In the genomic region with DNA sequence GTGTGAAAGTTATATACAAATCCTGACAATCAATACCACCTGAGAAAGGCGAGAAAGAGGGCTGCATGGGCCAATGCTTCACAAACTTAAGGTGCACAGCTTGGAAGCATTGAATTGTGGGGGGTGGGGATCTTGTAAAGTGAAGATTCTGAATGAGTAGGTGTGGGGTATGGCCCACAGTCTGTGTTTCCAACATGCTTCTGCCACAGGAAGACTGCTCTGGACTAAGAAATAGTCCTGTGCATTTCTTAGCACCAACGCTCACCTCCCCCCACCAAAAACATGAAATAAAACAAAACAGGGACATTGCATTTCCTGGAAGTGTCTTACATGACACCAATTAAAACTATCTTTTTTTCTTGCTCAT, we compare ENCODE assay signal across 22 cellular contexts. TPM values are rescaled to one million over a fixed set of nuclear protein-coding genes. Genes with fewer than 3 reads are reported as not detected.
DNase-seq lines count a peak whose midpoint lies in the region; ATAC-seq, FAIRE-seq and TF ChIP-seq lines count a peak whose summit lies in the region.
"Had no signal": no experiment of that assay in that cellular context is flagged by ENCODE, and none has a peak within 500 bp of the region (broad histone marks: within the 10 kb centered on the region; RNA-seq: fewer than 3 reads in every experiment).

No MANE protein-coding gene starts in this region.

- H3K36me3 Mint-ChIP-seq in type B pancreatic cell = no peaks in the 10 kb centered on the region
- H3K36me3 Mint-ChIP-seq: CD8-positive, alpha-beta memory T cell; naive B cell had no signal

- no peaks in the 10 kb centered on the region for H3K36me3 ChIP-seq in HepG2 (replicated peaks in 1 of 2; ENCODE audit: control insufficient read depth in 1 of 2, insufficient read depth in 2 of 2, low read length in 2 of 2)
- H3K36me3 ChIP-seq in right lobe of liver = no peaks in the 10 kb centered on the region
- H3K36me3 ChIP-seq in PC-3 (ENCODE audit: low read depth, low read length) = no peaks in the 10 kb centered on the region
- no peaks in the 10 kb centered on the region for H3K36me3 ChIP-seq in mesenchymal stem cell (ENCODE audit: control insufficient read depth in 1 of 2, insufficient read depth in 2 of 2, low read depth in 1 of 2, low read length in 2 of 2)
- H3K36me3 ChIP-seq: ovary, stomach, transverse colon had no signal

- H3K9ac ChIP-seq in HepG2 (ENCODE audit: insufficient read depth, low read depth, low read length) (peak overlapping the region; percentile 82), PC-3 (ENCODE audit: low read length) (no peak overlapping the region), mesenchymal stem cell (ENCODE audit: low read length) (peak overlapping the region; percentile 88)

- peak overlapping the region in 1 of 2 experiments; percentile 95 for H3K18ac ChIP-seq in mesenchymal stem cell (ENCODE audit: low read depth in 1 of 2, low read length in 2 of 2)

- H3K23ac ChIP-seq in mesenchymal stem cell (ENCODE audit: low read length in 2 of 2) = no peak overlapping the region

- TF ChIP-seq EP300 in HepG2 (IDR thresholded peaks at IDR 0.05; ENCODE audit: low read depth in 2 of 2, low read length in 2 of 2) (no peak), HepG2 (CRISPR knock-in tag; IDR thresholded peaks at IDR 0.05; ENCODE audit: borderline replicate concordance) (no peak)

- intact Hi-C loops in HepG2 (cut with micrococcal nuclease; ENCODE audit: unreplicated experiment) = loop anchor here (1.0 to 5.0 kb wide), 8 partner anchors 10 to 317 kb away; a partner anchor contains a TSS
- intact Hi-C loops in right lobe of liver (cut with DNase I) = loop anchor here in 1 of 2 donors (10.0 kb wide), 1 partner anchor 184 kb away; no protein-coding TSS in a partner anchor
- intact Hi-C loops in PC-3 (cut with micrococcal nuclease) = loop anchor here (5.0 kb wide), 1 partner anchor 63 kb away; no protein-coding TSS in a partner anchor

- H3K4me3 Mint-ChIP-seq in type B pancreatic cell = no peak overlapping the region
- H3K4me3 Mint-ChIP-seq: activated naive CD8-positive, alpha-beta T cell treated with anti-CD3 and anti-CD28 coated beads, Interleukin-2, amount 50 U/mL, for 24 hours; activated T-cell treated with anti-CD3 and anti-CD28 coated beads, Interleukin-2, amount 50 U/mL, for 4 hours; central memory CD8-positive, alpha-beta T cell; naive B cell; T-helper 1 cell treated with Interleukin-12 subunit alpha and Interleukin-12 subunit beta and Interleukin-4 antibody, amounts not matched to agents 30 μg/mL and 1 μg/mL, for 36 hours had no signal

- CTCF ChIA-PET in HepG2 (lab: Yijun Ruan, JAX; ENCODE audit: low intra/inter-chr PET ratio, low total read pairs) (interaction anchor here (1.2 to 2.4 kb wide), 5 partner anchors 22 to 185 kb away, joined by 4 to 48 read pairs (median 7); a partner anchor contains a TSS), PC-3 (lab: Charles Lee) (no interaction called here)

- TF ChIP-seq CTCF in HepG2 (CRISPR knock-in tag; IDR thresholded peaks at IDR 0.05) (no peak), right lobe of liver (IDR thresholded peaks at IDR 0.05) (no peak), PC-3 (conservative IDR thresholded peaks at IDR 0.05; ENCODE audit: low read depth, low read length) (no peak), type B pancreatic cell (conservative IDR thresholded peaks at IDR 0.05) (no peak)

- ATAC-seq in HepG2 (peak; percentile 2), right lobe of liver (no peak), PC-3 (no peak)

- TF ChIP-seq POLR2A in HepG2 (IDR thresholded peaks at IDR 0.05; ENCODE audit: insufficient read depth in 1 of 2, low read depth in 2 of 2, low read length in 2 of 2) (no peak), right lobe of liver (IDR thresholded peaks at IDR 0.05) (no peak)

- no peaks in the 10 kb centered on the region for H3K79me2 ChIP-seq in HepG2 (ENCODE audit: insufficient read depth, low read length)
- H3K79me2 ChIP-seq in PC-3 (ENCODE audit: low read length) = no peaks in the 10 kb centered on the region

- H4K91ac ChIP-seq in mesenchymal stem cell (ENCODE audit: low read length) = peak overlapping the region; percentile 52

- H3K27me3 ChIP-seq in HepG2 (ENCODE audit: control insufficient read depth in 1 of 2, insufficient read depth in 2 of 2, low read length in 2 of 2) (no peaks in the 10 kb centered on the region), right lobe of liver (no peaks in the 10 kb centered on the region), PC-3 (ENCODE audit: low read length) (no peaks in the 10 kb centered on the region), mesenchymal stem cell (ENCODE audit: control insufficient read depth in 1 of 2, insufficient read depth in 1 of 2, low read length in 2 of 2) (no peaks in the 10 kb centered on the region)
- H3K27me3 ChIP-seq: ovary, stomach, transverse colon had no signal

- H2AFZ ChIP-seq in HepG2 (ENCODE audit: low read length) (no peak overlapping the region), PC-3 (ENCODE audit: low read length) (0 out of 2 replicates have a peak overlapping the region, but pooled peaks have one; percentile 19), mesenchymal stem cell (ENCODE audit: low read depth, low read length) (no peak overlapping the region)

- H4K8ac ChIP-seq in mesenchymal stem cell (ENCODE audit: low read length) = peak overlapping the region; percentile 91

- peaks cover 5% of the 10 kb centered on the region for H3K27me3 Mint-ChIP-seq in type B pancreatic cell
- H3K27me3 Mint-ChIP-seq: activated naive CD8-positive, alpha-beta T cell treated with anti-CD3 and anti-CD28 coated beads, Interleukin-2, amount 50 U/mL, for 24 hours; naive B cell had no signal

- peak overlapping the region; percentile 83 to 84 for H3K4ac ChIP-seq in mesenchymal stem cell (ENCODE audit: low read depth in 1 of 2, low read length in 2 of 2)

- H3K9me3 ChIP-seq in HepG2 (ENCODE audit: low read length) (no peaks in the 10 kb centered on the region), right lobe of liver (no peaks in the 10 kb centered on the region), PC-3 (ENCODE audit: low read length) (no peaks in the 10 kb centered on the region), mesenchymal stem cell (ENCODE audit: control insufficient read depth, low read length) (no peaks in the 10 kb centered on the region)
- H3K9me3 ChIP-seq: ovary, stomach, transverse colon had no signal

- H2BK120ac ChIP-seq in mesenchymal stem cell (ENCODE audit: low read depth, low read length) = peak overlapping the region; percentile 92

- peak overlapping the region; percentile 98 for H3K27ac ChIP-seq in HepG2 (ENCODE audit: extremely low read length, insufficient read depth, low read length)
- no peak overlapping the region for H3K27ac ChIP-seq in right lobe of liver
- H3K27ac ChIP-seq in PC-3 (ENCODE audit: low read length) = no peak overlapping the region
- peak overlapping the region; percentile 31 for H3K27ac ChIP-seq in mesenchymal stem cell (ENCODE audit: low read length, poor library complexity, severe bottlenecking)
- H3K27ac ChIP-seq: ovary, RWPE1 had no signal

- in situ Hi-C loops in HepG2 (cut with HindIII; ENCODE audit: extremely low pct_ligation_motif_present, low pct_unique_long_range_greater_than_20kb) = loop anchor here (5.0 kb wide), 2 partner anchors 63 to 182 kb away; no protein-coding TSS in a partner anchor

- POLR2A ChIA-PET in HepG2 (lab: Yijun Ruan, JAX) (interaction anchor here (0.8 to 6.6 kb wide), 31 partner anchors 9 to 396 kb away, joined by 3 to 133 read pairs (median 6); a partner anchor contains a TSS), PC-3 (lab: Charles Lee; ENCODE audit: unreplicated experiment) (no interaction called here)

- 24% methylated on average over 2 of the region's 2 CpGs for WGBS in HepG2 (ENCODE audit: low lambda C conversion rate)
- WGBS in right lobe of liver (ENCODE audit: insufficient coverage, low coverage, low lambda C conversion rate, missing lambda C conversion rate) = 100% methylated on average over 1 of the region's 2 CpGs
- 90% methylated on average over 2 of the region's 2 CpGs for WGBS in mesenchymal stem cell

- DNase-seq in HepG2 (ENCODE audit: low spot score) = no peak
- no peak for DNase-seq in right lobe of liver
- DNase-seq in PC-3 = no peak
- no peak for DNase-seq in mesenchymal stem cell
- no peak for DNase-seq in type B pancreatic cell (ENCODE audit: extremely low spot score, unreplicated experiment)
- DNase-seq in NOMO-1 treated with DMSO at 0.1 percent for 48 hours (lab: John Stamatoyannopoulos, UW; ENCODE audit: unreplicated experiment) = no peak
- DNase-seq in GM19239 (ENCODE audit: insufficient read length, low spot score) = no peak
- no peak for DNase-seq in glomerular visceral epithelial cell (ENCODE audit: extremely low spot score)
- DNase-seq: DMS153, GDM1, naive B cell, NCI-H2171 had no signal

- H2BK5ac ChIP-seq in mesenchymal stem cell (ENCODE audit: low read depth, low read length, poor library complexity, severe bottlenecking) = no peak overlapping the region

- H3F3A ChIP-seq in PC-3 (ENCODE audit: low read length, unreplicated experiment) = no peaks in the 10 kb centered on the region

- H2BK12ac ChIP-seq in mesenchymal stem cell (ENCODE audit: low read length in 2 of 2) = peak overlapping the region; percentile 15 to 91

- no peak overlapping the region for H2AK5ac ChIP-seq in mesenchymal stem cell (ENCODE audit: low read length, severe bottlenecking)

- H3K4me1 ChIP-seq in HepG2 (ENCODE audit: insufficient read depth, low read length) (peaks cover 83% of the 10 kb centered on the region), right lobe of liver (peaks cover 0 to 9% (median 0%) of the 10 kb centered on the region in 4 donors), PC-3 (ENCODE audit: insufficient read depth, low read length) (peaks cover 14% of the 10 kb centered on the region; the same call in 1 of the 2 replicates), mesenchymal stem cell (ENCODE audit: control insufficient read depth, insufficient read depth, low read depth, low read length) (peaks cover 26% of the 10 kb centered on the region)

- no peaks in the 10 kb centered on the region for H3K9me2 ChIP-seq in PC-3 (replicated peaks; ENCODE audit: low read length)

- H3K79me1 ChIP-seq in mesenchymal stem cell (replicated peaks; ENCODE audit: low read length, poor library complexity, severe bottlenecking) = peaks cover 3% of the 10 kb centered on the region

- H3K4me2 ChIP-seq in HepG2 (ENCODE audit: low read depth, low read length) (peak overlapping the region; percentile 96), PC-3 (ENCODE audit: low read length) (no peak overlapping the region), mesenchymal stem cell (ENCODE audit: low read length, poor library complexity, severe bottlenecking) (no peak overlapping the region)

- no peaks in the 10 kb centered on the region for H3K9me3 Mint-ChIP-seq in type B pancreatic cell
- H3K9me3 Mint-ChIP-seq: activated naive CD8-positive, alpha-beta T cell treated with anti-CD3 and anti-CD28 coated beads, Interleukin-2, amount 50 U/mL, for 24 hours; activated T-cell treated with anti-CD3 and anti-CD28 coated beads, Interleukin-2, amount 50 U/mL, for 4 hours; CD8-positive, alpha-beta memory T cell; central memory CD8-positive, alpha-beta T cell; naive B cell; T-helper 1 cell treated with Interleukin-12 subunit alpha and Interleukin-12 subunit beta and Interleukin-4 antibody, amounts not matched to agents 30 μg/mL and 1 μg/mL, for 36 hours had no signal

- H3K4me1 Mint-ChIP-seq in type B pancreatic cell (ENCODE audit: unreplicated experiment) = peaks cover 27% of the 10 kb centered on the region
- H3K4me1 Mint-ChIP-seq: central memory CD8-positive, alpha-beta T cell had no signal

- H3K14ac ChIP-seq in mesenchymal stem cell (ENCODE audit: low read length in 2 of 2) = no peak overlapping the region

- H2BK15ac ChIP-seq in mesenchymal stem cell (ENCODE audit: low read depth, poor library complexity, severe bottlenecking) = no peak overlapping the region

- H3K4me3 ChIP-seq in HepG2 (replicated peaks in 1 of 3; ENCODE audit: insufficient read depth in 1 of 3, low read depth in 2 of 3, low read length in 3 of 3) (peak overlapping the region; percentile 23 to 47 (median 40); a peak in 4 of 6 replicates), right lobe of liver (no peak overlapping the region), PC-3 (ENCODE audit: low read length) (no peak overlapping the region), mesenchymal stem cell (ENCODE audit: insufficient read depth in 1 of 2, low read depth in 1 of 2, low read length in 2 of 2) (no peak overlapping the region)

- H3K27ac Mint-ChIP-seq in type B pancreatic cell = peak overlapping the region; percentile 79
- H3K27ac Mint-ChIP-seq: activated naive CD8-positive, alpha-beta T cell treated with anti-CD3 and anti-CD28 coated beads, Interleukin-2, amount 50 U/mL, for 24 hours; T-helper 1 cell treated with Interleukin-12 subunit alpha and Interleukin-12 subunit beta and Interleukin-4 antibody, amounts not matched to agents 30 μg/mL and 1 μg/mL, for 36 hours had no signal

- no peak for TF ChIP-seq RAD21 in HepG2 (CRISPR knock-in tag; IDR thresholded peaks at IDR 0.05)

- H4K20me1 ChIP-seq in HepG2 (ENCODE audit: insufficient read depth, low read length) (no peaks in the 10 kb centered on the region), PC-3 (ENCODE audit: low read length) (no peaks in the 10 kb centered on the region)

- BruUV-seq in HepG2 (replicated peaks; lab: Mats Ljungman, UMichigan) (TSS peak; percentile 93), PC-3 (replicated peaks; lab: Mats Ljungman, UMichigan) (no TSS peak)

- no peak for FAIRE-seq in HepG2 (lab: Jason Lieb, UNC)
- no peak for FAIRE-seq in GM19239 (lab: Jason Lieb, UNC)
- FAIRE-seq: endometrium had no signal

RNA-seq across cellular contexts. Expression of a gene that starts 21.9 kb away (rescaled TPM):
- total RNA-seq in HepG2 (2016; rRNA removed; fragmentation: Illumina TruSeq; extraction: Trizol) (40.5 and 49.1 TPM in 2 replicates), right lobe of liver (10 to 100 TPM; 16.1 to 24.8 (median 17.8) TPM), PC-3 (2014; rRNA removed) (17.7 and 19.6 TPM in 2 replicates), type B pancreatic cell (ENCODE audit: low replicate concordance) (17.3 and 23.0 TPM in 2 replicates)
- total RNA-seq in HepG2 (2016; cell fraction: cytosol; rRNA removed; fragmentation: Illumina TruSeq; extraction: Trizol; ENCODE audit: low read depth) = 4.0 and 4.7 TPM in 2 replicates
- total RNA-seq in HepG2 (2016; cell fraction: insoluble cytoplasmic fraction; rRNA removed; fragmentation: Illumina TruSeq; extraction: Trizol) = 36.8 and 47.0 TPM in 2 replicates
- 24.9 and 25.7 TPM in 2 replicates for total RNA-seq in HepG2 (2016; cell fraction: membrane; rRNA removed; fragmentation: Illumina TruSeq; extraction: Trizol)
- 50.0 and 60.1 TPM in 2 replicates for total RNA-seq in HepG2 (2016; cell fraction: nucleus; rRNA removed; fragmentation: Illumina TruSeq; extraction: Trizol)
- polyA plus RNA-seq in HepG2 (2011; rRNA removed) = 68.2 and 72.5 TPM in 2 replicates
- polyA plus RNA-seq in HepG2 (2011; cell fraction: cytosol; rRNA removed) = 51.1 and 62.3 TPM in 2 replicates
- polyA plus RNA-seq in HepG2 (2011; cell fraction: nucleus; rRNA removed) = 100.0 and 109 TPM in 2 replicates
- polyA plus RNA-seq in HepG2 (2012) = 42.0 and 55.5 TPM in 2 replicates
- polyA plus RNA-seq in HepG2 (2016; cell fraction: cytosol; fragmentation: Illumina TruSeq; extraction: Trizol; ENCODE audit: low read depth) = 2.3 and 2.5 TPM in 2 replicates
- polyA plus RNA-seq in HepG2 (2016; cell fraction: insoluble cytoplasmic fraction; fragmentation: Illumina TruSeq; extraction: Trizol; ENCODE audit: low read depth) = 27.8 and 31.3 TPM in 2 replicates
- 11.1 and 12.4 TPM in 2 replicates for polyA plus RNA-seq in HepG2 (2016; cell fraction: membrane; fragmentation: Illumina TruSeq; extraction: Trizol; ENCODE audit: low read depth)
- polyA plus RNA-seq in HepG2 (2016; cell fraction: nucleus; fragmentation: Illumina TruSeq; extraction: Trizol; ENCODE audit: insufficient read depth, low read depth) = 72.8 and 73.2 TPM in 2 replicates
- 21.3 and 119 TPM in 2 replicates for polyA minus RNA-seq in HepG2 (2011; rRNA and poly(A)+ RNA removed; ENCODE audit: low replicate concordance)
- polyA minus RNA-seq in HepG2 (2011; cell fraction: cytosol; rRNA and poly(A)+ RNA removed) = 67.1 and 80.2 TPM in 2 replicates
- polyA minus RNA-seq in HepG2 (2011; cell fraction: nucleus; rRNA and poly(A)+ RNA removed) = 60.0 and 64.5 TPM in 2 replicates
- 133 TPM for polyA plus RNA-seq in mesenchymal stem cell (2013, experiment 1 of 2)
- 130 TPM for polyA plus RNA-seq in mesenchymal stem cell (2013, experiment 2 of 2)

Comparison
In these comparisons a context has a peak if more than half of its experiments do, and no peak if none do; other contexts are left out.
1. H3K27ac ChIP-seq: peak in HepG2 (single experiment) and mesenchymal stem cell (single experiment); none in right lobe of liver (0 of 3) and PC-3 (single experiment).
2. H3K4me3 ChIP-seq: peak in HepG2 (3 of 3); none in right lobe of liver (0 of 3), PC-3 (single experiment) and mesenchymal stem cell (0 of 2).